Comparison of ENCODE assay signal across 8 cellular contexts in the genomic region with DNA sequence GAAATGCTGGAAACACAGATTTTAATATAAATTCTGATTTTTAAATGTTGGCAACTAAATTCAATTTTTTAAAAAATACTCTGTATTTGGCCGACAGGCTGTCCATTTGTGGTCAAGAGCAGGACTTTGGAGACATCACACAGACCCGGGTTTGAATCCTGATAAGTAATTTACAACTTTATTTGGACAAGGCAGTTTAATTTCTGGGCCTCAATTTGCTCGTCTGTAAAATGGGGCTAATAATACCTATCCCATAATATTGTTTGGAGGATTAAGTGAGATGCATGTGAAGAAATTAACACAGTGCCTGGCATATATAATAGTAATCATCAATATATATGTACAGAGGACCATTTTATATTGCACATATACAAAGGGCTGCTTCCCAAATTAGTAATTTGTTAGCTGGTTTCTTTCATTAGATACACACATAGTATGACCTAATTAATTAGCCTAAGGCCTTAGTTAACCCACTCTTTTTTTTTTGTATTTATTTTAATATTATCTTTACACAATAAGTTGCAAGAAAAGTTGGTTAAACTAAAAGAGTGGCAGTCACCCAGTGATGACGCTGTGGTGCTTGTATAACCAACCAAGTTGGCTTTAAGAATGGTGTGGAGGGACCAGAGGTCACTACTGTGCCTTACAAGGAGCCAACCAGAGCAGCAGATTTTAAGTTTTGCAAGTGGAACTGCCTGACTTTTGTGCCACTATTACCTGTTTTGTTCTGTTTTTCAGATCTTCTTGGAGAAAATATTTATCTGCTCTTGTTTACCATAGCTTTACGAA. TPM values are rescaled to one million over a fixed set of nuclear protein-coding genes. Genes with fewer than 3 reads are reported as not detected.
DNase-seq lines count a peak whose midpoint lies in the region; ATAC-seq and TF ChIP-seq lines count a peak whose summit lies in the region.

No MANE protein-coding gene starts in this region.

- peak overlapping the region; percentile 94 for H3K27ac Mint-ChIP-seq in Caco-2 (ENCODE audit: unreplicated experiment)
- H3K27ac Mint-ChIP-seq in central memory CD8-positive, alpha-beta T cell (ENCODE audit: low read depth): peak overlapping the region; percentile 100

- TSS peak; percentile 70 for BruUV-seq in Caco-2 (replicated peaks; lab: Mats Ljungman, UMichigan)

- H3K4me1 ChIP-seq in Caco-2 (no peaks in the 10 kb centered on the region), mesodermal cell (ENCODE audit: control insufficient read depth, insufficient read depth, low read length, poor library complexity, severe bottlenecking) (no peaks in the 10 kb centered on the region)

- H3K27ac ChIP-seq in mesodermal cell (ENCODE audit: low read depth, low read length, severe bottlenecking): peak overlapping the region; percentile 73

- intact Hi-C loops in Caco-2 (cut with micrococcal nuclease; ENCODE audit: unreplicated experiment): loop anchor here (1.0 to 2.0 kb wide), 2 partner anchors 89 to 115 kb away; a partner anchor contains a TSS

- peak overlapping the region; percentile 64 for H3K4me3 ChIP-seq in Caco-2 (ENCODE audit: low read depth, low read length)
- peak overlapping the region; percentile 68 for H3K4me3 ChIP-seq in mesodermal cell (ENCODE audit: extremely low read depth, insufficient read depth, low read length, poor library complexity, severe bottlenecking)

- H3K9me3 ChIP-seq in Caco-2: no peaks in the 10 kb centered on the region
- no peaks in the 10 kb centered on the region for H3K9me3 ChIP-seq in mesodermal cell (ENCODE audit: control insufficient read depth, low read length)

- peaks cover 6% of the 10 kb centered on the region for H3K36me3 Mint-ChIP-seq in Caco-2 (ENCODE audit: insufficient read depth, unreplicated experiment)
- H3K36me3 Mint-ChIP-seq in central memory CD8-positive, alpha-beta T cell (ENCODE audit: insufficient read depth): peaks cover 26% of the 10 kb centered on the region

- WGBS in mesodermal cell (ENCODE audit: insufficient coverage in 2 of 2), 2 experiments: 60% methylated on average over 3 of the region's 5 CpGs

- H3K36me3 ChIP-seq in Caco-2 (ENCODE audit: control insufficient read depth, insufficient read depth, low read length) (no peaks in the 10 kb centered on the region), mesodermal cell (ENCODE audit: control insufficient read depth, insufficient read depth, low read length) (peaks cover 5% of the 10 kb centered on the region)

- H3K27me3 ChIP-seq in Caco-2 (replicated peaks; ENCODE audit: control insufficient read depth, insufficient read depth, low read length): no peaks in the 10 kb centered on the region

- H3K9me3 Mint-ChIP-seq in Caco-2 (ENCODE audit: unreplicated experiment): no peaks in the 10 kb centered on the region
- H3K9me3 Mint-ChIP-seq in central memory CD8-positive, alpha-beta T cell: no peaks in the 10 kb centered on the region

- TF ChIP-seq CTCF in Caco-2 (IDR thresholded peaks at IDR 0.05; ENCODE audit: insufficient read depth in 1 of 2, low read depth in 1 of 2, low read length in 1 of 2, severe bottlenecking in 1 of 2, unreplicated experiment in 1 of 2) (no peak), omental fat pad (IDR thresholded peaks at IDR 0.05) (no peak)

- H3K27me3 Mint-ChIP-seq in Caco-2 (ENCODE audit: insufficient read depth, unreplicated experiment): no peaks in the 10 kb centered on the region
- H3K27me3 Mint-ChIP-seq in central memory CD8-positive, alpha-beta T cell: no peaks in the 10 kb centered on the region

- peak overlapping the region; percentile 75 for H3K4me3 Mint-ChIP-seq in Caco-2 (ENCODE audit: unreplicated experiment)
- peak overlapping the region; percentile 98 for H3K4me3 Mint-ChIP-seq in central memory CD8-positive, alpha-beta T cell

- ATAC-seq in GM21526 (IDR thresholded peaks at IDR 0.05; ENCODE audit: low FRiP score, unreplicated experiment): peak; percentile 47
- no peak for ATAC-seq in central memory CD8-positive, alpha-beta T cell (replicated peaks; ENCODE audit: extremely low read depth, poor library complexity, severe bottlenecking)
- ATAC-seq in omental fat pad (ENCODE audit: low FRiP score): no peak

- peaks cover 6% of the 10 kb centered on the region for H3K4me1 Mint-ChIP-seq in Caco-2 (ENCODE audit: low read depth, unreplicated experiment)
- peaks cover 60% of the 10 kb centered on the region for H3K4me1 Mint-ChIP-seq in central memory CD8-positive, alpha-beta T cell

- POLR2A ChIA-PET in Caco-2 (lab: Charles Lee): interaction anchor here (1.0 to 1.3 kb wide), 3 partner anchors 39 to 87 kb away, joined by 3 read pairs; no protein-coding TSS in a partner anchor

- DNase-seq in Caco-2: no peak
- DNase-seq in NCI-H69 (lab: John Stamatoyannopoulos, UW): peak; percentile 36
- no peak for DNase-seq in central memory CD8-positive, alpha-beta T cell (ENCODE audit: low spot score in 2 of 2)
- no peak for DNase-seq in omental fat pad (ENCODE audit: low spot score)
- DNase-seq in islet precursor cell: no peak
- DNase-seq in stimulated activated CD4-positive, alpha-beta T cell treated with anti-CD3 and anti-CD28 coated beads, Interleukin-15, amount 100 ng/mL, for 24 hours: no peak

- CTCF ChIA-PET in Caco-2 (lab: Charles Lee): interaction anchor here (0.9 to 2.0 kb wide), 3 partner anchors 39 to 120 kb away, joined by 3 to 10 read pairs (median 6); no protein-coding TSS in a partner anchor

RNA-seq across cellular contexts. Expression of a gene that starts 0.7 kb away (rescaled TPM):
- total RNA-seq in Caco-2 (2022) (14.1 and 15.5 TPM in 2 replicates), omental fat pad (10 to 100 TPM in 3 of 4 donors, 1 to 10 TPM in 1; 8.2 to 14.5 (median 11.1) TPM)
- polyA plus RNA-seq in mesodermal cell (2013, experiment 1 of 2): 9.2 TPM
- 11.1 TPM for polyA plus RNA-seq in mesodermal cell (2013, experiment 2 of 2)

RNA-seq across cellular contexts. Expression of a gene that starts 0.8 kb away (rescaled TPM):
- total RNA-seq in Caco-2 (2022): 10.9 and 11.7 TPM in 2 replicates
- 17.0 TPM for polyA plus RNA-seq in mesodermal cell (2013, experiment 1 of 2)
- polyA plus RNA-seq in mesodermal cell (2013, experiment 2 of 2): 17.6 TPM
- total RNA-seq in omental fat pad: 10 to 100 TPM in 3 of 4 donors, 1 to 10 TPM in 1; 8.2 to 13.8 (median 11.4) TPM

RNA-seq across cellular contexts. Expression of a gene that starts 30.1 kb away (rescaled TPM):
- total RNA-seq in Caco-2 (2022): 6.8 and 8.7 TPM in 2 replicates
- 9.2 TPM for polyA plus RNA-seq in mesodermal cell (2013, experiment 1 of 2)
- 8.3 TPM for polyA plus RNA-seq in mesodermal cell (2013, experiment 2 of 2)
- total RNA-seq in omental fat pad: 10 to 100 TPM; 11.1 to 33.4 (median 19.8) TPM
